In genomic region chr1:6614019-6614952, GRCh38 we compare ENCODE assay signal across 9 cellular contexts. TPM values are rescaled to one million over a fixed set of nuclear protein-coding genes. Genes with fewer than 3 reads are reported as not detected.
DNase-seq lines count a peak whose midpoint lies in the region; ATAC-seq and TF ChIP-seq lines count a peak whose summit lies in the region.
"Had no signal": no experiment of that assay in that cellular context is flagged by ENCODE, and none has a peak within 500 bp of the region (broad histone marks: within the 10 kb centered on the region; RNA-seq: fewer than 3 reads in every experiment).

No MANE protein-coding gene starts in this region.

- H3K4me3 ChIP-seq in MG63 (peak overlapping the region; percentile 67), fibroblast of villous mesenchyme (ENCODE audit: low read depth, low read length) (peak overlapping the region; percentile 73)

- H3K4me3 Mint-ChIP-seq in neural crest cell: peak overlapping the region; percentile 74

- no peaks in the 10 kb centered on the region for H3K27me3 Mint-ChIP-seq in neural crest cell (ENCODE audit: low read depth)

- no peak overlapping the region for H3K27ac Mint-ChIP-seq in neural crest cell (ENCODE audit: unreplicated experiment)

- no peaks in the 10 kb centered on the region for H3K36me3 Mint-ChIP-seq in neural crest cell (ENCODE audit: low read depth)

- peaks cover 35% of the 10 kb centered on the region for H3K4me1 Mint-ChIP-seq in neural crest cell

- H3K9me3 ChIP-seq in MG63: no peaks in the 10 kb centered on the region

- H3K36me3 ChIP-seq in MG63: peaks cover 31% of the 10 kb centered on the region

- H3K9me3 Mint-ChIP-seq in neural crest cell: no peaks in the 10 kb centered on the region

- H3K27me3 ChIP-seq in MG63: no peaks in the 10 kb centered on the region

- no peak for TF ChIP-seq CTCF in fibroblast of villous mesenchyme (IDR thresholded peaks at IDR 0.05; ENCODE audit: insufficient read depth, low read depth, low read length)
- no peak for TF ChIP-seq CTCF in neural crest cell (conservative IDR thresholded peaks at IDR 0.05)

- DNase-seq in Daoy (ENCODE audit: low read depth) (peak; percentile 45), MG63 (peak; percentile 73), fibroblast of villous mesenchyme (ENCODE audit: low read depth) (peak; percentile 42), neural crest cell (ENCODE audit: low read depth, low spot score) (peak; percentile 39), GOT3 (lab: John Stamatoyannopoulos, UW) (no peak)
- DNase-seq in activated T-helper 9 cell treated with anti-CD3 and anti-CD28 coated beads, Interleukin-2, amount 50 U/mL, for 16 hours (ENCODE audit: low read depth): peak; percentile 53

- no peak for ATAC-seq in HG03159 (IDR thresholded peaks at IDR 0.05; ENCODE audit: unreplicated experiment)
- no peak for ATAC-seq in HG03565 (IDR thresholded peaks at IDR 0.05; ENCODE audit: unreplicated experiment)

RNA-seq across cellular contexts. Expression of gene PHF13, which starts 0.8 kb away (rescaled TPM):
- total RNA-seq in Daoy (2014; rRNA removed; shearing (Covaris generic)): 13.6 and 17.0 TPM in 2 replicates
- 15.1 and 20.0 TPM in 2 replicates for total RNA-seq in MG63 (2014; rRNA removed; shearing (Covaris generic); ENCODE audit: low replicate concordance)
- 16.8 TPM in 2 replicates for total RNA-seq in fibroblast of villous mesenchyme
- 32.6 and 33.5 TPM in 2 replicates for total RNA-seq in neural crest cell

RNA-seq across cellular contexts. Expression of gene THAP3, which starts 10.4 kb away (rescaled TPM):
- total RNA-seq in Daoy (2014; rRNA removed; shearing (Covaris generic)): 14.9 and 27.2 TPM in 2 replicates
- 26.6 and 29.0 TPM in 2 replicates for total RNA-seq in MG63 (2014; rRNA removed; shearing (Covaris generic); ENCODE audit: low replicate concordance)
- total RNA-seq in fibroblast of villous mesenchyme: 18.7 and 19.4 TPM in 2 replicates
- total RNA-seq in neural crest cell: 26.1 and 28.5 TPM in 2 replicates

RNA-seq across cellular contexts. Expression of gene KLHL21, which starts 11.6 kb away (rescaled TPM):
- 48.2 and 48.7 TPM in 2 replicates for total RNA-seq in Daoy (2014; rRNA removed; shearing (Covaris generic))
- total RNA-seq in MG63 (2014; rRNA removed; shearing (Covaris generic); ENCODE audit: low replicate concordance): 27.8 and 32.0 TPM in 2 replicates
- 49.0 and 51.8 TPM in 2 replicates for total RNA-seq in fibroblast of villous mesenchyme
- total RNA-seq in neural crest cell: 18.8 and 19.0 TPM in 2 replicates

RNA-seq across cellular contexts. Expression of gene ZBTB48, which starts 34.5 kb away (rescaled TPM):
- 18.9 and 19.7 TPM in 2 replicates for total RNA-seq in Daoy (2014; rRNA removed; shearing (Covaris generic))
- 20.6 and 32.5 TPM in 2 replicates for total RNA-seq in MG63 (2014; rRNA removed; shearing (Covaris generic); ENCODE audit: low replicate concordance)
- total RNA-seq in fibroblast of villous mesenchyme (10.0 and 10.8 TPM in 2 replicates), neural crest cell (35.7 and 41.0 TPM in 2 replicates)

RNA-seq across cellular contexts. Expression of gene TAS1R1, which starts 59.2 kb away (rescaled TPM):
- not detected in 2 replicates for total RNA-seq in Daoy (2014; rRNA removed; shearing (Covaris generic))
- not detected in 2 replicates for total RNA-seq in MG63 (2014; rRNA removed; shearing (Covaris generic); ENCODE audit: low replicate concordance)
- under 0.01 TPM in 1 of 2 replicates, not detected in the other for total RNA-seq in fibroblast of villous mesenchyme
- total RNA-seq in neural crest cell: not detected in 2 replicates
- total RNA-seq: SK-MEL-5 had no signal
